17 cellular contexts compared by ENCODE assay signal in the genomic region with DNA sequence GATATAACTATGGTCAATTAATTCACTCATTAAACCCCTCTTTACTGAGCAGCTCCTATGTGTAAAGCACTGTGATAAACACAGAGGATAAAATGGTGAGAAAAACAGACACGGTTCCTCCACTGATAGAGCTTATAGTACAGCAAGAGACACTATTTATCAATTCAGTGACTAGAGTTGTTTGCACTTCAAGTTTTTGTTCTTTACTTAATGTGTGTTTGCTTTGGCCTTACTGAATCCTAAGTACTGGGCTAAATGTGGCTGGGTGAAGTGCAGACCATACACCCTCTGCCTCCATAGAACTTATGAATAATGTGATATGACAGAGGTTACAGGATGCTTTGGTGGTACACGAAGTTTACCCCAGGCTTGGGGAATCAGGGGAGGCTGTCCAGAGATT.
"Had no signal": no experiment of that assay in that cellular context is flagged by ENCODE, and none has a peak within 500 bp of the region (broad histone marks: within the 10 kb centered on the region; RNA-seq: fewer than 3 reads in every experiment).

No MANE protein-coding gene starts in this region.

- DNase-seq: activated CD4-positive, alpha-beta T cell treated with anti-CD3 and anti-CD28 coated beads, Interleukin-2, amount 10 ng/mL, durations not matched to agents 24 days and 14 days; activated CD8-positive, alpha-beta T cell treated with anti-CD3 and anti-CD28 coated beads, Interleukin-2, amount 10 ng/mL, durations not matched to agents 7 days and 5 days; activated effector memory CD4-positive, alpha-beta T cell treated with Interleukin-2 at 50 U/mL for 16 hours; activated naive CD4-positive, alpha-beta T cell treated with anti-CD3 and anti-CD28 coated beads, Interleukin-2, amount 50 U/mL, for 16 hours; activated T-cell treated with anti-CD3 and anti-CD28 coated beads, Interleukin-2, amount 50 U/mL, for 4 hours; aorta; brain microvascular endothelial cell; central memory CD4-positive, alpha-beta T cell; colonic mucosa; foreskin keratinocyte; glutamatergic neuron; hypothalamus; stimulated activated CD4-positive, alpha-beta T cell treated with anti-CD3 and anti-CD28 coated beads, Interleukin-4, amount 100 ng/mL, for 4 hours; T1000; upper lobe of right lung had no signal

- ATAC-seq: activated CD8-positive, alpha-beta T cell treated with anti-CD3 and anti-CD28 coated beads, Interleukin-2, amount 10 ng/mL, durations not matched to agents 7 days and 5 days; activated T-cell treated with anti-CD3 and anti-CD28 coated beads, Interleukin-2, amount 50 U/mL, for 4 hours; foreskin keratinocyte; sciatic nerve; stimulated activated memory B cell treated with anti-CD40 and anti-IgM and Interleukin-4, amounts not matched to agents 10 μg/mL and 1 μg/mL and 100 μg/mL, for 72 hours; upper lobe of right lung had no signal

- H3K36me3 Mint-ChIP-seq: stimulated activated memory B cell treated with anti-CD40 and anti-IgM and Interleukin-4, amounts not matched to agents 10 μg/mL and 1 μg/mL and 100 μg/mL, for 72 hours had no signal

- H3K27ac Mint-ChIP-seq: activated CD4-positive, alpha-beta T cell treated with anti-CD3 and anti-CD28 coated beads, Interleukin-2, amount 10 ng/mL, durations not matched to agents 24 days and 14 days; activated CD8-positive, alpha-beta T cell treated with anti-CD3 and anti-CD28 coated beads, Interleukin-2, amount 10 ng/mL, durations not matched to agents 7 days and 5 days; stimulated activated memory B cell treated with anti-CD40 and anti-IgM and Interleukin-4, amounts not matched to agents 10 μg/mL and 1 μg/mL and 100 μg/mL, for 72 hours had no signal

- H3K4me1 Mint-ChIP-seq: stimulated activated memory B cell treated with anti-CD40 and anti-IgM and Interleukin-4, amounts not matched to agents 10 μg/mL and 1 μg/mL and 100 μg/mL, for 72 hours had no signal

- H3K4me3 Mint-ChIP-seq: activated CD4-positive, alpha-beta T cell treated with anti-CD3 and anti-CD28 coated beads, Interleukin-2, amount 10 ng/mL, durations not matched to agents 24 days and 14 days; activated CD8-positive, alpha-beta T cell treated with anti-CD3 and anti-CD28 coated beads, Interleukin-2, amount 10 ng/mL, durations not matched to agents 7 days and 5 days; activated T-cell treated with anti-CD3 and anti-CD28 coated beads, Interleukin-2, amount 50 U/mL, for 4 hours; stimulated activated memory B cell treated with anti-CD40 and anti-IgM and Interleukin-4, amounts not matched to agents 10 μg/mL and 1 μg/mL and 100 μg/mL, for 72 hours had no signal

- H3K9me3 Mint-ChIP-seq: activated T-cell treated with anti-CD3 and anti-CD28 coated beads, Interleukin-2, amount 50 U/mL, for 4 hours; stimulated activated memory B cell treated with anti-CD40 and anti-IgM and Interleukin-4, amounts not matched to agents 10 μg/mL and 1 μg/mL and 100 μg/mL, for 72 hours had no signal

- H3K27me3 Mint-ChIP-seq: stimulated activated memory B cell treated with anti-CD40 and anti-IgM and Interleukin-4, amounts not matched to agents 10 μg/mL and 1 μg/mL and 100 μg/mL, for 72 hours had no signal
